In the genomic region with DNA sequence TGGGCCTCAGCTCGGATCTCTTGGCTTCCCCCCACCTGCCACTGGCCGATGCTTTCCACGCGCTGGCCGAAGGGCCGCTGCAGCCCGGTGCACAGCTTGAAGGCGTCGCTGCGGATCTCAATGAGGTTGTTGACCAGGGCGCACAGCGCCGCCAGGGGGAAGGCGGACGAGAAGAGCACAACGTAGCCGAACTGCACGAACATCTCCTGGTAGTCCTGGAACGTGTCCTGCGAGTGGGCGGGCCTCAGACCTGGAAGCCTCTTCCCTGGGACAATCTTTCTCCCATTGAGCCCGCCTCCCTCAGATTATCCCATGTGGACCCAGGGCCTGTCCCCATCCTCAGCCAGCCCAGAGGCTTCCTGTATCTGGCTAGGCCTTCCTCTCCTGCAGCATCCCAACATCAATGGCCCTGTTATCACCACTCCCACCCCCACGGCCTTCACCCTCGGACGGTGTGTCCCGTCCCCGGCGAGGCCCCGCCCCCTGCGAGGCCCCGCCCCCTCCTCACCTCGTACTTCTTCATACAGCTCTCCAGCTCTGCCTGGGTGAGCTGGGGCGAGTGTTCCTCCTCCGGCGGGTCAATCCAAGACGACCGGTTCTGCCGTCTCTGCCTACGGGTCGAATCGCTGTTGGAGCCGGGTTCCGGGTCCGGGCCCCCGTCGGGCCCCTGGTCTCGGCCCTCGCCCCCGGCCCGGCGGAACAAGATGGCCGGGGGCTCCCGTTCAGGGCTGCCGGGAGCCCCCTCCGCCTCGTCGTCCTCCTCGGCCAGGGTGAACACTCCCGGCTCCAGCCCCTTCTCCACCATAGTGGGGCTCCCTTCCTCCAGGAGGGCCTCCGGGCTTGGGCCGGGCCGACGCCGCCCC, we compare ENCODE assay signal across 8 cellular contexts. TPM values are rescaled to one million over a fixed set of nuclear protein-coding genes. Genes with fewer than 3 reads are reported as not detected.
DNase-seq lines count a peak whose midpoint lies in the region; ATAC-seq, FAIRE-seq and TF ChIP-seq lines count a peak whose summit lies in the region.

No MANE protein-coding gene starts in this region.

- in situ Hi-C loops in GM12878 (cut with MboI), result no loop called here

- no peak for TF ChIP-seq CTCF in GM12878 (IDR thresholded peaks at IDR 0.05 in 2 of 3, conservative IDR thresholded peaks at IDR 0.05 in 1 of 3; ENCODE audit: control insufficient read depth in 2 of 3, extremely low read depth in 1 of 3, insufficient read depth in 1 of 3, low read depth in 3 of 3, low read length in 3 of 3)

- H3K79me2 ChIP-seq in GM12878 (ENCODE audit: control insufficient read depth, insufficient read depth, low read length), result no peaks in the 10 kb centered on the region

- POLR2A ChIA-PET in GM12878 (lab: Charles Lee), result no interaction called here

- TF ChIP-seq RAD21 in GM12878 (IDR thresholded peaks at IDR 0.05; ENCODE audit: insufficient read depth, low read depth, low read length), result no peak

- H4K20me1 ChIP-seq in GM12878 (ENCODE audit: control insufficient read depth, insufficient read depth), result no peaks in the 10 kb centered on the region

- CTCF ChIA-PET in GM12878 (lab: Yijun Ruan, JAX), result no interaction called here

- H3K4me3 ChIP-seq in GM12878, result no peak overlapping the region

- H3K9me3 ChIP-seq in GM12878 (replicated peaks; ENCODE audit: control insufficient read depth, insufficient read depth, low read length), result no peaks in the 10 kb centered on the region; the same call in 2 of the 3 replicates

- H3K9ac ChIP-seq in GM12878 (ENCODE audit: control insufficient read depth, insufficient read depth, low read length), result no peak overlapping the region

- H3K27ac ChIP-seq in GM12878 (ENCODE audit: control insufficient read depth, insufficient read depth), result no peak overlapping the region

- FAIRE-seq in G401.6 (lab: Jason Lieb, UNC) (peak; percentile 78), GM12878 (lab: Jason Lieb, UNC) (no peak)

- 52% methylated on average over 54 of the region's 64 CpGs for WGBS in GM12878 (ENCODE audit: insufficient coverage, insufficient replicate concordance, low lambda C conversion rate, missing lambda C conversion rate)

- RAD21 ChIA-PET in GM12878 (lab: Charles Lee; ENCODE audit: unreplicated experiment), result interaction anchor here (0.5 to 0.8 kb wide), 5 partner anchors 11 to 785 kb away, joined by 3 to 4 read pairs (median 3); no protein-coding TSS in a partner anchor

- BruUV-seq in GM12878 (replicated peaks; lab: Mats Ljungman, UMichigan), result no TSS peak

- no peaks in the 10 kb centered on the region for H3K4me1 ChIP-seq in GM12878 (ENCODE audit: control insufficient read depth, insufficient read depth, low read length)

- H3K27me3 ChIP-seq in GM12878 (replicated peaks in 1 of 2; ENCODE audit: control insufficient read depth in 2 of 2, insufficient read depth in 2 of 2, low read length in 1 of 2), result no peaks in the 10 kb centered on the region; a peak in 2 of 4 replicates

- H3K36me3 ChIP-seq in GM12878 (ENCODE audit: control insufficient read depth in 2 of 2, insufficient read depth in 2 of 2, low read length in 1 of 2), result no peaks in the 10 kb centered on the region

- ATAC-seq in SK-N-SH treated with all-trans-retinoic acid at 6 μM for 48 hours, result peak; percentile 32; the same call in 2 of the 3 replicates
- peak; percentile 74 for ATAC-seq in GM12878
- no peak for ATAC-seq in HG03442 (IDR thresholded peaks at IDR 0.05; ENCODE audit: unreplicated experiment)
- ATAC-seq in GM21390 (IDR thresholded peaks at IDR 0.05; ENCODE audit: unreplicated experiment), result no peak

- H3K4me2 ChIP-seq in GM12878 (ENCODE audit: control insufficient read depth, insufficient read depth), result peak overlapping the region; percentile 84; the same call in 1 of the 2 replicates

- intact Hi-C loops in GM12878 (cut with micrococcal nuclease; ENCODE audit: unreplicated experiment), result no loop called here

- SMC1A ChIA-PET in GM12878 (lab: Charles Lee; ENCODE audit: uncharacterized antibody, unreplicated experiment), result no interaction called here

- peak; percentile 34; the same call in 1 of the 2 replicates for TF ChIP-seq POLR2A in GM12878 (IDR thresholded peaks at IDR 0.05; ENCODE audit: low read depth, low read length)

- TF ChIP-seq EP300 in GM12878 (IDR thresholded peaks at IDR 0.05; ENCODE audit: borderline replicate concordance in 1 of 2, control insufficient read depth in 1 of 2, low read depth in 2 of 2, low read length in 2 of 2), result no peak

- DNase-seq in GM12878 (ENCODE audit: low read depth, low spot score) (no peak), kidney glomerular epithelial cell (lab: John Stamatoyannopoulos, UW) (peak; percentile 46), NCI-H2081 treated with DMSO at 0.1 percent for 48 hours (lab: John Stamatoyannopoulos, UW) (no peak)
- DNase-seq in stimulated activated naive CD4-positive, alpha-beta T cell (lab: John Stamatoyannopoulos, UW), result peak; percentile 38 to 74 (median 52)

- H2AFZ ChIP-seq in GM12878 (ENCODE audit: control insufficient read depth, low read depth, low read length), result peak overlapping the region; percentile 39

RNA-seq across cellular contexts. Expression of a gene that starts 6.8 kb away (rescaled TPM):
- total RNA-seq in GM12878 (2013; cell fraction: nucleolus; rRNA removed), result 5.8 and 6.9 TPM in 2 replicates
- total RNA-seq in GM12878 (2014; rRNA removed) (1.3 and 1.5 TPM in 2 replicates), GM12878 (2014; rRNA removed; fragmentation: Illumina TruSeq; extraction: Trizol) (0.58 and 0.60 TPM in 2 replicates), GM12878 (2021) (5.1 and 6.7 TPM in 2 replicates)
- 0.62 TPM for polyA plus RNA-seq in GM12878 (2011; ENCODE audit: low read depth)
- polyA plus RNA-seq in GM12878 (2011; rRNA removed) (0.45 and 0.81 TPM in 2 replicates), GM12878 (2014; fragmentation: Illumina TruSeq; extraction: Trizol) (0.38 and 1.1 TPM in 2 replicates), GM12878 (2014; fragmentation: Nextera tagmentation; extraction: Ambion mirVana) (under 1 TPM; 0.04 to 0.05 TPM), GM12878 (2014; rRNA removed) (4.3 and 5.1 TPM in 2 replicates), GM12878 (2016; fragmentation: Nextera tagmentation; extraction: Ambion mirVana) (1 to 10 TPM; 1.0 to 1.1 TPM)
- polyA plus RNA-seq in GM12878 (2011; cell fraction: cytosol; rRNA removed), result 0.97 and 0.99 TPM in 2 replicates
- 8.5 and 12.4 TPM in 2 replicates for polyA plus RNA-seq in GM12878 (2011; cell fraction: nucleus; rRNA removed)
- 2.1 and 2.3 TPM in 2 replicates for polyA plus RNA-seq in GM12878 (2012)
- 0.73 and 0.93 TPM in 2 replicates for polyA minus RNA-seq in GM12878 (2011; rRNA and poly(A)+ RNA removed)
- polyA minus RNA-seq in GM12878 (2011; cell fraction: cytosol; rRNA and poly(A)+ RNA removed), result 0.40 and 0.42 TPM in 2 replicates
- 1.9 and 5.3 TPM in 2 replicates for polyA minus RNA-seq in GM12878 (2011; cell fraction: nucleus; rRNA and poly(A)+ RNA removed)

RNA-seq across cellular contexts. Expression of a gene that starts 9.5 kb away (rescaled TPM):
- total RNA-seq in GM12878 (2013; cell fraction: nucleolus; rRNA removed), result 36.4 and 46.2 TPM in 2 replicates
- total RNA-seq in GM12878 (2014; rRNA removed) (22.6 and 22.8 TPM in 2 replicates), GM12878 (2014; rRNA removed; fragmentation: Illumina TruSeq; extraction: Trizol) (6.4 and 7.1 TPM in 2 replicates), GM12878 (2021) (38.5 and 46.8 TPM in 2 replicates)
- polyA plus RNA-seq in GM12878 (2011; ENCODE audit: low read depth), result 4.3 TPM
- polyA plus RNA-seq in GM12878 (2011; rRNA removed) (6.6 and 8.2 TPM in 2 replicates), GM12878 (2014; fragmentation: Illumina TruSeq; extraction: Trizol) (6.1 and 8.1 TPM in 2 replicates), GM12878 (2014; fragmentation: Nextera tagmentation; extraction: Ambion mirVana) (1 to 10 TPM; 2.9 to 4.1 TPM), GM12878 (2014; rRNA removed) (42.7 and 57.2 TPM in 2 replicates), GM12878 (2016; fragmentation: Nextera tagmentation; extraction: Ambion mirVana) (10 to 100 TPM; 26.3 to 28.8 TPM)
- polyA plus RNA-seq in GM12878 (2011; cell fraction: cytosol; rRNA removed), result 9.4 and 16.0 TPM in 2 replicates
- 32.5 and 50.6 TPM in 2 replicates for polyA plus RNA-seq in GM12878 (2011; cell fraction: nucleus; rRNA removed)
- 14.5 and 21.6 TPM in 2 replicates for polyA plus RNA-seq in GM12878 (2012)
- polyA minus RNA-seq in GM12878 (2011; rRNA and poly(A)+ RNA removed), result 4.8 and 8.8 TPM in 2 replicates
- 11.6 and 12.7 TPM in 2 replicates for polyA minus RNA-seq in GM12878 (2011; cell fraction: cytosol; rRNA and poly(A)+ RNA removed)
- polyA minus RNA-seq in GM12878 (2011; cell fraction: nucleus; rRNA and poly(A)+ RNA removed), result 36.8 and 44.5 TPM in 2 replicates

RNA-seq across cellular contexts. Expression of a gene that starts 18.5 kb away (rescaled TPM):
- 9.0 and 11.5 TPM in 2 replicates for total RNA-seq in GM12878 (2013; cell fraction: nucleolus; rRNA removed)
- total RNA-seq in GM12878 (2014; rRNA removed), result 33.3 and 36.0 TPM in 2 replicates
- total RNA-seq in GM12878 (2014; rRNA removed; fragmentation: Illumina TruSeq; extraction: Trizol), result 26.1 and 31.1 TPM in 2 replicates
- 42.8 and 53.5 TPM in 2 replicates for total RNA-seq in GM12878 (2021)
- 14.8 TPM for polyA plus RNA-seq in GM12878 (2011; ENCODE audit: low read depth)
- polyA plus RNA-seq in GM12878 (2011; rRNA removed), result 23.6 and 33.4 TPM in 2 replicates
- polyA plus RNA-seq in GM12878 (2011; cell fraction: cytosol; rRNA removed), result 29.7 and 46.8 TPM in 2 replicates
- polyA plus RNA-seq in GM12878 (2011; cell fraction: nucleus; rRNA removed), result 51.0 and 57.0 TPM in 2 replicates
- 41.8 and 55.6 TPM in 2 replicates for polyA plus RNA-seq in GM12878 (2012)
- polyA plus RNA-seq in GM12878 (2014; fragmentation: Illumina TruSeq; extraction: Trizol), result 31.7 and 62.8 TPM in 2 replicates
- 1 to 10 TPM in 1 of 2 experiments, under 1 TPM in 1; 0.76 to 2.8 TPM for polyA plus RNA-seq in GM12878 (2014; fragmentation: Nextera tagmentation; extraction: Ambion mirVana)
- 71.0 and 77.5 TPM in 2 replicates for polyA plus RNA-seq in GM12878 (2014; rRNA removed)
- polyA plus RNA-seq in GM12878 (2016; fragmentation: Nextera tagmentation; extraction: Ambion mirVana), result 10 to 100 TPM; 61.5 to 63.8 TPM
- polyA minus RNA-seq in GM12878 (2011; rRNA and poly(A)+ RNA removed), result 11.6 and 12.9 TPM in 2 replicates
- polyA minus RNA-seq in GM12878 (2011; cell fraction: cytosol; rRNA and poly(A)+ RNA removed), result 5.3 and 12.0 TPM in 2 replicates
- 4.6 and 9.6 TPM in 2 replicates for polyA minus RNA-seq in GM12878 (2011; cell fraction: nucleus; rRNA and poly(A)+ RNA removed)

RNA-seq across cellular contexts. Expression of a gene that starts 22.2 kb away (rescaled TPM):
- total RNA-seq in GM12878 (2013; cell fraction: nucleolus; rRNA removed), result 4.3 and 7.7 TPM in 2 replicates
- total RNA-seq in GM12878 (2014; rRNA removed), result 118 and 126 TPM in 2 replicates
- 33.4 and 37.2 TPM in 2 replicates for total RNA-seq in GM12878 (2014; rRNA removed; fragmentation: Illumina TruSeq; extraction: Trizol)
- total RNA-seq in GM12878 (2021), result 90.5 and 92.1 TPM in 2 replicates
- 18.2 TPM for polyA plus RNA-seq in GM12878 (2011; ENCODE audit: low read depth)
- 59.0 and 66.8 TPM in 2 replicates for polyA plus RNA-seq in GM12878 (2011; rRNA removed)
- polyA plus RNA-seq in GM12878 (2011; cell fraction: cytosol; rRNA removed), result 86.5 and 89.3 TPM in 2 replicates
- polyA plus RNA-seq in GM12878 (2011; cell fraction: nucleus; rRNA removed), result 24.2 and 35.6 TPM in 2 replicates
- polyA plus RNA-seq in GM12878 (2012), result 45.5 and 50.4 TPM in 2 replicates
- 28.1 and 41.6 TPM in 2 replicates for polyA plus RNA-seq in GM12878 (2014; fragmentation: Illumina TruSeq; extraction: Trizol)
- polyA plus RNA-seq in GM12878 (2014; fragmentation: Nextera tagmentation; extraction: Ambion mirVana), result 10 to 100 TPM in 1 of 2 experiments, 1 to 10 TPM in 1; 8.6 to 25.2 TPM
- polyA plus RNA-seq in GM12878 (2014; rRNA removed), result 198 and 209 TPM in 2 replicates
- polyA plus RNA-seq in GM12878 (2016; fragmentation: Nextera tagmentation; extraction: Ambion mirVana), result 100 to 1,000 TPM; 169 TPM
- 12.1 and 20.0 TPM in 2 replicates for polyA minus RNA-seq in GM12878 (2011; rRNA and poly(A)+ RNA removed)
- 10.2 and 12.7 TPM in 2 replicates for polyA minus RNA-seq in GM12878 (2011; cell fraction: cytosol; rRNA and poly(A)+ RNA removed)
- 4.6 and 7.7 TPM in 2 replicates for polyA minus RNA-seq in GM12878 (2011; cell fraction: nucleus; rRNA and poly(A)+ RNA removed)

RNA-seq across cellular contexts. Expression of a gene that starts 24.7 kb away (rescaled TPM):
- total RNA-seq in GM12878 (2013; cell fraction: nucleolus; rRNA removed), result 7.8 and 8.0 TPM in 2 replicates
- 8.8 and 12.0 TPM in 2 replicates for total RNA-seq in GM12878 (2014; rRNA removed)
- 2.1 TPM in 2 replicates for total RNA-seq in GM12878 (2014; rRNA removed; fragmentation: Illumina TruSeq; extraction: Trizol)
- total RNA-seq in GM12878 (2021), result 10.0 and 13.1 TPM in 2 replicates
- polyA plus RNA-seq in GM12878 (2011; ENCODE audit: low read depth), result 2.4 TPM
- polyA plus RNA-seq in GM12878 (2011; rRNA removed), result 1.6 and 3.5 TPM in 2 replicates
- polyA plus RNA-seq in GM12878 (2011; cell fraction: cytosol; rRNA removed), result 6.7 and 12.3 TPM in 2 replicates
- polyA plus RNA-seq in GM12878 (2011; cell fraction: nucleus; rRNA removed), result 4.7 TPM in 2 replicates
- 8.8 TPM in 2 replicates for polyA plus RNA-seq in GM12878 (2012)
- polyA plus RNA-seq in GM12878 (2014; fragmentation: Illumina TruSeq; extraction: Trizol), result 0.55 and 1.5 TPM in 2 replicates
- polyA plus RNA-seq in GM12878 (2014; fragmentation: Nextera tagmentation; extraction: Ambion mirVana), result under 1 TPM; 0.03 to 0.04 TPM
- polyA plus RNA-seq in GM12878 (2014; rRNA removed), result 11.8 and 13.1 TPM in 2 replicates
- 10 to 100 TPM in 1 of 2 experiments, 1 to 10 TPM in 1; 8.4 to 12.5 TPM for polyA plus RNA-seq in GM12878 (2016; fragmentation: Nextera tagmentation; extraction: Ambion mirVana)
- polyA minus RNA-seq in GM12878 (2011; rRNA and poly(A)+ RNA removed), result 4.5 and 6.7 TPM in 2 replicates
- polyA minus RNA-seq in GM12878 (2011; cell fraction: cytosol; rRNA and poly(A)+ RNA removed), result 3.4 and 5.3 TPM in 2 replicates
- polyA minus RNA-seq in GM12878 (2011; cell fraction: nucleus; rRNA and poly(A)+ RNA removed), result 3.6 and 4.4 TPM in 2 replicates

Comparison
In these comparisons a context has a peak if more than half of its experiments do, and no peak if none do; other contexts are left out.
1. ATAC-seq: peak in SK-N-SH treated with all-trans-retinoic acid at 6 μM for 48 hours (single experiment) and GM12878 (single experiment); none in HG03442 (single experiment) and GM21390 (single experiment).
2. DNase-seq: peak in kidney glomerular epithelial cell (single experiment) and stimulated activated naive CD4-positive, alpha-beta T cell (6 of 6); none in GM12878 (single experiment) and NCI-H2081 treated with DMSO at 0.1 percent for 48 hours (single experiment).